13 cellular contexts compared by ENCODE assay signal in genomic region chr13:113821847-113822246, GRCh38. TPM values are rescaled to one million over a fixed set of nuclear protein-coding genes. Genes with fewer than 3 reads are reported as not detected.
DNase-seq lines count a peak whose midpoint lies in the region; ATAC-seq and TF ChIP-seq lines count a peak whose summit lies in the region.
"Had no signal": no experiment of that assay in that cellular context is flagged by ENCODE, and none has a peak within 500 bp of the region (broad histone marks: within the 10 kb centered on the region; RNA-seq: fewer than 3 reads in every experiment).

No MANE protein-coding gene starts in this region.

- peak overlapping the region; percentile 88 for H2AK5ac ChIP-seq in IMR-90 (ENCODE audit: low read depth, low read length)

- no peak for TF ChIP-seq CTCF in IMR-90 (conservative IDR thresholded peaks at IDR 0.05; ENCODE audit: low read depth, low read length)
- TF ChIP-seq CTCF in mammary epithelial cell (conservative IDR thresholded peaks at IDR 0.05 in 1 of 2, IDR thresholded peaks at IDR 0.05 in 1 of 2; ENCODE audit: extremely low read depth in 1 of 2, insufficient read depth in 1 of 2, low read depth in 1 of 2, low read length in 2 of 2): no peak
- TF ChIP-seq CTCF in left lung (IDR thresholded peaks at IDR 0.05): no peak

- H2BK20ac ChIP-seq in IMR-90 (ENCODE audit: low read depth, low read length): peak overlapping the region; percentile 43

- H3K9ac ChIP-seq in IMR-90 (ENCODE audit: low read depth, low read length): peak overlapping the region; percentile 17; the same call in 1 of the 2 replicates
- no peak overlapping the region for H3K9ac ChIP-seq in mammary epithelial cell (ENCODE audit: insufficient read depth, low read length)
- H3K9ac ChIP-seq in subcutaneous abdominal adipose tissue (ENCODE audit: low read length in 5 of 5): peak overlapping the region in 1 of 5 donors; percentile 7

- peak overlapping the region; percentile 2; the same call in 1 of the 2 replicates for H4K5ac ChIP-seq in IMR-90 (ENCODE audit: low read depth, low read length)

- H4K91ac ChIP-seq in IMR-90 (ENCODE audit: insufficient read depth, low read depth, low read length): peak overlapping the region; percentile 94

- peak overlapping the region; percentile 35; the same call in 1 of the 2 replicates for H3K4me2 ChIP-seq in IMR-90 (ENCODE audit: low read depth, low read length)
- peak overlapping the region; percentile 75 for H3K4me2 ChIP-seq in mammary epithelial cell (ENCODE audit: insufficient read depth, low read depth, low read length)
- H3K4me2 ChIP-seq: GM23338 had no signal

- CTCF ChIA-PET in IMR-90 (lab: Yijun Ruan, JAX) (no interaction called here), mammary epithelial cell (lab: Charles Lee; ENCODE audit: low non-redundant PET) (no interaction called here)

- H3K27me3 ChIP-seq in IMR-90 (ENCODE audit: control insufficient read depth, insufficient read depth, low read length) (no peaks in the 10 kb centered on the region), mammary epithelial cell (ENCODE audit: insufficient read depth, low read length) (no peaks in the 10 kb centered on the region), left lung (no peaks in the 10 kb centered on the region), subcutaneous abdominal adipose tissue (ENCODE audit: control insufficient read depth in 5 of 5, insufficient read depth in 4 of 5, low read length in 5 of 5) (no peaks in the 10 kb centered on the region)

- no peak for DNase-seq in IMR-90
- DNase-seq in mammary epithelial cell: no peak
- peak in 1 of 2 donors; percentile 75 for DNase-seq in left lung
- no peak for DNase-seq in NCI-H128 (lab: John Stamatoyannopoulos, UW; ENCODE audit: unreplicated experiment)
- DNase-seq in NCI-H526 (lab: John Stamatoyannopoulos, UW): no peak
- DNase-seq in NCI-H226: no peak
- DNase-seq in LoVo (ENCODE audit: low spot score): no peak
- DNase-seq: activated CD8-positive, alpha-beta memory T cell treated with anti-CD3 and anti-CD28 coated beads for 24 hours; activated naive CD4-positive, alpha-beta T cell; DND-41; natural killer cell had no signal

- H2AFZ ChIP-seq in IMR-90 (replicated peaks; ENCODE audit: low read length, poor library complexity) (peak overlapping the region; percentile 77), mammary epithelial cell (ENCODE audit: low read depth, low read length) (no peak overlapping the region)
- H2AFZ ChIP-seq: GM23338 had no signal

- H3K23ac ChIP-seq in IMR-90 (ENCODE audit: low read depth, low read length): peak overlapping the region; percentile 90

- peak overlapping the region; percentile 49 to 67 for H4K8ac ChIP-seq in IMR-90 (ENCODE audit: low read depth in 2 of 2, low read length in 2 of 2)

- peaks cover 3 to 61% of the 10 kb centered on the region in 2 experiments for H3K79me1 ChIP-seq in IMR-90 (ENCODE audit: low read depth in 1 of 2, low read length in 2 of 2)

- H2BK15ac ChIP-seq in IMR-90 (ENCODE audit: low read depth, low read length): peak overlapping the region; percentile 23; the same call in 1 of the 3 replicates

- no peak for TF ChIP-seq RAD21 in IMR-90 (IDR thresholded peaks at IDR 0.05; ENCODE audit: low read length)

- H2BK5ac ChIP-seq in IMR-90 (ENCODE audit: low read depth, low read length, poor library complexity, severe bottlenecking): peak overlapping the region; percentile 92

- H3K9me1 ChIP-seq in IMR-90 (ENCODE audit: insufficient read depth, low read length): peaks cover 7% of the 10 kb centered on the region; the same call in 1 of the 2 replicates

- BruUV-seq in IMR-90 (replicated peaks; lab: Mats Ljungman, UMichigan): no TSS peak
- BruUV-seq in mammary epithelial cell (replicated peaks; lab: Mats Ljungman, UMichigan): no TSS peak

- H3K56ac ChIP-seq in IMR-90 (ENCODE audit: extremely low read depth, insufficient read depth, low read length): 0 out of 2 replicates have a peak overlapping the region, but pooled peaks have one; percentile 60

- H3K4ac ChIP-seq in IMR-90 (ENCODE audit: low read depth, low read length): peak overlapping the region; percentile 90

- H3K36me3 ChIP-seq in IMR-90 (ENCODE audit: control insufficient read depth, insufficient read depth, low read length) (peaks cover 44% of the 10 kb centered on the region), mammary epithelial cell (ENCODE audit: insufficient read depth, low read length) (peaks cover 14% of the 10 kb centered on the region), left lung (peaks cover 0 to 59% of the 10 kb centered on the region in 2 donors), subcutaneous abdominal adipose tissue (ENCODE audit: control insufficient read depth in 5 of 5, insufficient read depth in 5 of 5, low read length in 5 of 5) (peaks cover 0 to 55% (median 28%) of the 10 kb centered on the region in 5 donors)

- H3K79me2 ChIP-seq in mammary epithelial cell (ENCODE audit: insufficient read depth, low read length): no peaks in the 10 kb centered on the region

- H3K14ac ChIP-seq in IMR-90 (replicated peaks; ENCODE audit: low read depth, low read length): peak overlapping the region; percentile 71

- WGBS in IMR-90 (ENCODE audit: extremely low coverage in 2 of 2, insufficient read length in 1 of 2), 2 experiments: 93% methylated on average over 21 of the region's 24 CpGs; no CpG with 5 or more reads in 1 of the 2 experiments
- whole genome bisulfite sequencing in mammary epithelial cell (ENCODE audit: low coverage, missing lambda C conversion rate): 91% methylated on average over 17 of the region's 24 CpGs

- peaks cover 23% of the 10 kb centered on the region for H3K4me1 ChIP-seq in IMR-90 (ENCODE audit: control insufficient read depth, insufficient read depth, low read length)
- peaks cover 25% of the 10 kb centered on the region for H3K4me1 ChIP-seq in mammary epithelial cell (ENCODE audit: insufficient read depth, low read length)
- H3K4me1 ChIP-seq in left lung: peaks cover 2 to 42% of the 10 kb centered on the region in 2 donors
- H3K4me1 ChIP-seq in subcutaneous abdominal adipose tissue (ENCODE audit: control insufficient read depth in 5 of 5, insufficient read depth in 5 of 5, low read length in 5 of 5): peaks cover 0 to 50% (median 48%) of the 10 kb centered on the region in 5 donors

- intact Hi-C loops in IMR-90 (cut with micrococcal nuclease) (loop anchor here (2.0 kb wide), 1 partner anchor 41 kb away; no protein-coding TSS in a partner anchor), mammary epithelial cell (cut with micrococcal nuclease) (loop anchor here (1.0 kb wide), 4 partner anchors 15 to 404 kb away; no protein-coding TSS in a partner anchor), left lung (cut with DNase I) (no loop called here)

- no peak for TF ChIP-seq POLR2A in IMR-90 (IDR thresholded peaks at IDR 0.05; ENCODE audit: low read depth, low read length)

- H2AK9ac ChIP-seq in IMR-90 (replicated peaks; ENCODE audit: low read depth, low read length, poor library complexity): peak overlapping the region; percentile 95

- H2BK120ac ChIP-seq in IMR-90 (ENCODE audit: low read depth, low read length): peak overlapping the region; percentile 75

- H3K18ac ChIP-seq in IMR-90 (ENCODE audit: low read depth, low read length): peak overlapping the region; percentile 17; the same call in 1 of the 2 replicates

- ATAC-seq in IMR-90 (ENCODE audit: low read depth) (no peak), left lung (no peak)
- ATAC-seq: GM23338, natural killer cell had no signal

- H4K20me1 ChIP-seq in IMR-90 (ENCODE audit: insufficient read depth, low read length) (peaks cover 48% of the 10 kb centered on the region), mammary epithelial cell (ENCODE audit: insufficient read depth, low read length) (peaks cover 5% of the 10 kb centered on the region)

- dilution Hi-C loops in IMR-90 (cut with HindIII; ENCODE audit: low sequenced_read_pairs, unreplicated experiment) (no loop called here), mammary epithelial cell (cut with HindIII; ENCODE audit: low sequenced_read_pairs) (no loop called here)

- H3K9me3 ChIP-seq in IMR-90 (ENCODE audit: control insufficient read depth, insufficient read depth, low read length) (no peaks in the 10 kb centered on the region), mammary epithelial cell (replicated peaks; ENCODE audit: insufficient read depth, low read length) (no peaks in the 10 kb centered on the region), left lung (no peaks in the 10 kb centered on the region), subcutaneous abdominal adipose tissue (ENCODE audit: control insufficient read depth in 5 of 5, low read length in 5 of 5) (no peaks in the 10 kb centered on the region)

- H3K4me3 ChIP-seq in IMR-90 (ENCODE audit: insufficient read depth, low read depth, low read length) (no peak overlapping the region), mammary epithelial cell (replicated peaks in 1 of 3; ENCODE audit: insufficient read depth in 1 of 3, low read depth in 2 of 3, low read length in 3 of 3) (no peak overlapping the region), left lung (no peak overlapping the region), subcutaneous abdominal adipose tissue (ENCODE audit: low read depth in 1 of 5, low read length in 5 of 5) (no peak overlapping the region)
- H3K4me3 ChIP-seq: GM23338 had no signal

- POLR2A ChIA-PET in IMR-90 (lab: Charles Lee; ENCODE audit: unreplicated experiment): no interaction called here

- H3K27ac ChIP-seq in IMR-90 (ENCODE audit: insufficient read depth, low read length): peak overlapping the region; percentile 86
- H3K27ac ChIP-seq in mammary epithelial cell (ENCODE audit: insufficient read depth, low read depth, low read length): peak overlapping the region; percentile 26
- H3K27ac ChIP-seq in left lung: peak overlapping the region; percentile 58 to 65
- peak overlapping the region; percentile 37 for H3K27ac ChIP-seq in subcutaneous abdominal adipose tissue (ENCODE audit: low read depth, low read length)

- in situ Hi-C loops in IMR-90 (cut with MboI; ENCODE audit: low sequenced_read_pairs): no loop called here
- in situ Hi-C loops in mammary epithelial cell (cut with MboI; ENCODE audit: low sequenced_read_pairs in 2 of 2): loop anchor here (5.0 kb wide), 2 partner anchors 40 to 120 kb away; partner anchors contain the start of gene GAS6 (in 1 of the 2)

TF ChIP-seq in IMR-90, 13 proteins besides CTCF, POLR2A, EP300 and RAD21 (continues in another document):
- no peak for TF ChIP-seq MXI1 (IDR thresholded peaks at IDR 0.05; ENCODE audit: borderline replicate concordance, low read depth, low read length)

RNA-seq across cellular contexts. Expression of gene GAS6, which starts 42.0 kb away (rescaled TPM):
- total RNA-seq in IMR-90 (2012; rRNA removed) (212 and 220 TPM in 2 replicates), mammary epithelial cell (100 to 1,000 TPM; 221 to 311 TPM), left lung (100 to 1,000 TPM in 1 of 2 donors, 10 to 100 TPM in 1; 79.9 to 169 TPM)
- polyA plus RNA-seq in IMR-90 (2012; rRNA removed) (795 and 823 TPM in 2 replicates), mammary epithelial cell (196 TPM)
- polyA plus RNA-seq in IMR-90 (2012; cell fraction: cytosol; rRNA removed): 1,010 and 1,498 TPM in 2 replicates
- 1,145 and 2,216 TPM in 2 replicates for polyA plus RNA-seq in IMR-90 (2012; cell fraction: nucleus; rRNA removed; ENCODE audit: low replicate concordance)
- 53.3 TPM for polyA minus RNA-seq in mammary epithelial cell

Comparison
In these comparisons a context has a peak if more than half of its experiments do, and no peak if none do; other contexts are left out.
1. H3K27ac ChIP-seq: peak in every context shown above with its lines; median percentile 86 in IMR-90; 62 in left lung; 37 in subcutaneous abdominal adipose tissue; 26 in mammary epithelial cell.
2. intact Hi-C loops: an anchor here in IMR-90 (2.0 kb wide) and mammary epithelial cell (1.0 kb wide); none called in left lung.